ENCODE assay signal across 8 cellular contexts in the genomic region with DNA sequence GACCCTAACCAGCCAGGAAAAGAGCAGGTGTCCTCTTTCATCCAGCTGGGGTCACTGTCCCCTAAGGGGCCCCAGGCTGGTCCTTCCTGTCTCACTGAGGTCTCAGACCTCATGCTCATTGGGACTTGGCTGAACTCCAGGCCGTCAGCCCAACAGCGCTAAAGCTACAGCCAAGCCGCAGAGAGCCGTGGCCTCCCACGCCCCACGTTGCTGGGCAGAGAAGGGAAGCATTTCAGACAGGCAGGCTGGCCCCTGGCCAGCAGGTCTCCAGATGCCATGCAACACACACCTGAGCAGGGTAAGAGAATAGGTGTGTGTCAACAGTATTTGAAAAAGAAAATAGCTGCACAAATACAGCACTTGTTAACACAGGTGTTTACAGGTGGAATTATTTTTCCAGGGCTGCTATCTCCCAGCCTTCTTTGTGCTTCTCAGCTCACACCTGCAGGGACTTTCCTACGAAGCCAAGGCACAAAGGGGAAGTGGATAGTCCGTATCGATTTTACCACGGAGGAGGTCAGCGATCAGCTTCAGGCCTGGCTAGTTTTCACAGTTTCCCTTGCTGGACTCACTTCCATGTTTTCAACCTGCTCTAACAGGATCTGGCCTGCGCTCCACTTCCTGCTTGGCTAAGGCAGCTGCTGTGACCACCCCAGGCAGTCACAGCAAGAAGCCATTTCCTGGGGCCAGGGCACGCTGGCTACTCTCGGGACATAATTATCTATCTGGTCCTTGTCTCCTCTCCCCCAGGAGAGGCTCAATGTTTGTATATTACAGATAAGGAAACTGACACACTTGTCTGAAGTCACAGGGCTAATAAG.
DNase-seq lines count a peak whose midpoint lies in the region; ATAC-seq and TF ChIP-seq lines count a peak whose summit lies in the region.

No MANE protein-coding gene starts in this region.

- WGBS in heart left ventricle, 4 donors = 22 to 35% (median 29%) methylated on average over 10 to 14 of the region's 14 CpGs

- TF ChIP-seq CTCF in NB4 (IDR thresholded peaks at IDR 0.05; ENCODE audit: low read depth, low read length) = no peak
- TF ChIP-seq CTCF in heart left ventricle (IDR thresholded peaks at IDR 0.05) = peak in 11 of 12 donors; percentile 18 to 55 (median 30)

- no peaks in the 10 kb centered on the region for H3K27me3 Mint-ChIP-seq in T-helper 17 cell
- H3K27me3 Mint-ChIP-seq in activated CD4-positive, alpha-beta T cell treated with anti-CD3 and anti-CD28 coated beads, Interleukin-2, amount 10 ng/mL, durations not matched to agents 7 days and 5 days = no peaks in the 10 kb centered on the region

- peaks cover 3% of the 10 kb centered on the region for H3K36me3 Mint-ChIP-seq in T-helper 17 cell (ENCODE audit: low read depth)
- H3K36me3 Mint-ChIP-seq in activated CD4-positive, alpha-beta T cell treated with anti-CD3 and anti-CD28 coated beads, Interleukin-2, amount 10 ng/mL, durations not matched to agents 7 days and 5 days (ENCODE audit: low read depth) = peaks cover 13% of the 10 kb centered on the region

- POLR2A ChIA-PET in activated CD4-positive, alpha-beta T cell treated with anti-CD3 and anti-CD28 coated beads, Interleukin-2, amount 10 ng/mL, durations not matched to agents 7 days and 5 days (lab: Charles Lee) = no interaction called here

- H3K9me3 ChIP-seq in T-helper 17 cell (ENCODE audit: control insufficient read depth, low read length, poor library complexity, severe bottlenecking) (no peaks in the 10 kb centered on the region), heart left ventricle (no peaks in the 10 kb centered on the region)

- H3K27me3 ChIP-seq in heart left ventricle = no peaks in the 10 kb centered on the region

- peak; percentile 82 for ATAC-seq in GM18511 (IDR thresholded peaks at IDR 0.05; ENCODE audit: unreplicated experiment)
- peak; percentile 77 for ATAC-seq in HG02678 (IDR thresholded peaks at IDR 0.05; ENCODE audit: unreplicated experiment)
- peak; percentile 28 for ATAC-seq in T-helper 17 cell
- ATAC-seq in heart left ventricle = peak; percentile 83 to 93 (median 87)

- peaks cover 13% of the 10 kb centered on the region for H3K9me3 Mint-ChIP-seq in activated CD4-positive, alpha-beta T cell treated with anti-CD3 and anti-CD28 coated beads, Interleukin-2, amount 10 ng/mL, durations not matched to agents 7 days and 5 days

- H3K4me1 Mint-ChIP-seq in T-helper 17 cell = peaks cover 32% of the 10 kb centered on the region
- peaks cover 52% of the 10 kb centered on the region for H3K4me1 Mint-ChIP-seq in activated CD4-positive, alpha-beta T cell treated with anti-CD3 and anti-CD28 coated beads, Interleukin-2, amount 10 ng/mL, durations not matched to agents 7 days and 5 days

- TF ChIP-seq POLR2A in NB4 (IDR thresholded peaks at IDR 0.05; ENCODE audit: extremely low read depth, insufficient read length) (no peak), heart left ventricle (IDR thresholded peaks at IDR 0.05) (no peak)

- intact Hi-C loops in heart left ventricle (cut with DNase I) = loop anchor here in 6 of 10 donors (2.0 to 10.0 kb wide), 4 partner anchors 152 to 159 kb away; a partner anchor contains a TSS
- intact Hi-C loops in posterior cingulate gyrus (cut with DNase I) = loop anchor here (5.0 kb wide), 1 partner anchor 162 kb away; no protein-coding TSS in a partner anchor

- peak overlapping the region; percentile 35 for H3K27ac Mint-ChIP-seq in T-helper 17 cell
- no peak overlapping the region for H3K27ac Mint-ChIP-seq in activated CD4-positive, alpha-beta T cell treated with anti-CD3 and anti-CD28 coated beads, Interleukin-2, amount 10 ng/mL, durations not matched to agents 7 days and 5 days

- no peaks in the 10 kb centered on the region for H3K36me3 ChIP-seq in heart left ventricle

- H3K4me3 Mint-ChIP-seq in T-helper 17 cell = no peak overlapping the region
- no peak overlapping the region for H3K4me3 Mint-ChIP-seq in activated CD4-positive, alpha-beta T cell treated with anti-CD3 and anti-CD28 coated beads, Interleukin-2, amount 10 ng/mL, durations not matched to agents 7 days and 5 days

- DNase-seq in NB4 (ENCODE audit: low read depth) (peak; percentile 82), T-helper 17 cell (no peak), heart left ventricle (peak; percentile 84 to 91 (median 87)), posterior cingulate gyrus (peak in 9 of 10 donors; percentile 44 to 94 (median 53))
- no peak for DNase-seq in activated CD4-positive, alpha-beta T cell treated with anti-CD3 and anti-CD28 coated beads for 1 hour
- DNase-seq in activated CD4-positive, alpha-beta T cell treated with anti-CD3 and anti-CD28 coated beads, Interleukin-2, amount 10 ng/mL, durations not matched to agents 7 days and 5 days = no peak

- H3K27ac ChIP-seq in heart left ventricle = peak overlapping the region in 3 of 12 donors; percentile 33 to 72 (median 35)

- no peak overlapping the region for H3K4me3 ChIP-seq in NB4 (ENCODE audit: low read depth, low read length)
- no peak overlapping the region for H3K4me3 ChIP-seq in heart left ventricle

- H3K4me1 ChIP-seq in heart left ventricle = peaks cover 3 to 56% (median 16%) of the 10 kb centered on the region in 12 donors

- CTCF ChIA-PET in activated CD4-positive, alpha-beta T cell treated with anti-CD3 and anti-CD28 coated beads, Interleukin-2, amount 10 ng/mL, durations not matched to agents 7 days and 5 days (lab: Charles Lee) = interaction anchor here (0.6 to 1.0 kb wide), 3 partner anchors 11 to 70 kb away, joined by 3 to 4 read pairs (median 3); no protein-coding TSS in a partner anchor

Comparison
In these comparisons a context has a peak if more than half of its experiments do, and no peak if none do; other contexts are left out.
1. ATAC-seq: peak in every context shown above with its lines; median percentile 87 in heart left ventricle; 82 in GM18511; 77 in HG02678; 28 in T-helper 17 cell.
2. DNase-seq: peak in NB4 (single experiment), heart left ventricle (5 of 5) and posterior cingulate gyrus (9 of 10); none in T-helper 17 cell (0 of 3), activated CD4-positive, alpha-beta T cell treated with anti-CD3 and anti-CD28 coated beads for 1 hour (single experiment) and activated CD4-positive, alpha-beta T cell treated with anti-CD3 and anti-CD28 coated beads, Interleukin-2, amount 10 ng/mL, durations not matched to agents 7 days and 5 days (single experiment).